In the genomic region with DNA sequence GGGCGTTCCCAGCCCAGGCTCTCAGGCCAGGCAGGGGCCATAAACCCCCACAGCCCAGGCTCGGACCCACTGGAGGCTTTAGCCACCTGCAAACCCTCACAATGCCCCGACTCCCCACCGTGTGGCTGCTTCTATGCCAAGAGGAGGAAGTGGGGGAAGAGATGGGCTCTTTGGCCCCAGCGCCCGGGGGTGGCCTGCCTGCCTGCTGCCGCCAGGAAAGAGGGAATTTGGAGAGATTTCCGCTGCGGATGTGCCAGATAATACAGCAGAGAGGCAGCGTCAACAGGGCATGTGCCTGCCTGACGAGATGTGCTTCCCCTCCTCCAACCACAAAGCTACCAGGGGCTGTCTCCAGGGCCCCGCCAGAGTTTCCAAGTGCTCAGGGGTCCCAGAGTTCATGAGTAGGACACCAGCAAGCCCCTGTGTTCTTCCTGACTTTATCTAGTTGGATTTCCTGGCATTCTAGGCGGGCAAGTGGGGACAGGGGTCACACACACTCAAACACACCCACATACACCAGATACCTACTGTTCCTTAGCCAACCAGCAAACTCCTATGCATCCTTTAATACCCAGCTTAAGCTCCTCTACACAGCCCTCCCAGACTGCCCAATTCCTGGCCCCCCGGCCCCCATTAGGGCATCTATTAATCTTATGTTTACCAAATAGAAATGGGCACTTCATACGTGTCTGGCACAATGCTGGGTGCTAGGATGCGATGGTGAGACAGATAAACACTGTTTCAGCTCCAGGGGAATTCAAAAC, we compare ENCODE assay signal across 11 cellular contexts. TPM values are rescaled to one million over a fixed set of nuclear protein-coding genes. Genes with fewer than 3 reads are reported as not detected.
DNase-seq lines count a peak whose midpoint lies in the region; ATAC-seq, FAIRE-seq and TF ChIP-seq lines count a peak whose summit lies in the region.
"Had no signal": no experiment of that assay in that cellular context is flagged by ENCODE, and none has a peak within 500 bp of the region (broad histone marks: within the 10 kb centered on the region; RNA-seq: fewer than 3 reads in every experiment).

No MANE protein-coding gene starts in this region.

- H4K20me1 ChIP-seq in BLaER1 treated with 17β-estradiol and CSF1 and Interleukin-3, amounts not matched to agents 10 nM and 100 nM, result peaks cover 0 to 50% (median 31%) of the 10 kb centered on the region in 11 experiments; a peak in 14 of 22 replicates

- H3K36me3 ChIP-seq in BLaER1 treated with 17β-estradiol and CSF1 and Interleukin-3, amounts not matched to agents 10 nM and 100 nM, result 0 out of 22 replicates have a peak, but pooled peaks cover 0 to 7% (median 0%) of the 10 kb centered on the region in 11 experiments
- H3K36me3 ChIP-seq in esophagus (ENCODE audit: control insufficient read depth in 2 of 2, insufficient read depth in 2 of 2, low read length in 1 of 2), result peaks cover under 1 to 59% of the 10 kb centered on the region in 2 donors
- H3K36me3 ChIP-seq in prostate gland, result no peaks in the 10 kb centered on the region

- TF ChIP-seq CTCF in prostate gland (IDR thresholded peaks at IDR 0.05), result peak in 2 of 4 experiments; percentile 9 to 12

- H3K9ac ChIP-seq in BLaER1 treated with 17β-estradiol and CSF1 and Interleukin-3, amounts not matched to agents 10 nM and 100 nM, result peak overlapping the region in 10 of 11 experiments; percentile 5 to 68 (median 28); a peak in 17 of 22 replicates

- peaks cover 56 to 81% (median 75%) of the 10 kb centered on the region in 10 experiments for H3K4me1 ChIP-seq in BLaER1 treated with 17β-estradiol and CSF1 and Interleukin-3, amounts not matched to agents 10 nM and 100 nM
- H3K4me1 ChIP-seq in esophagus (ENCODE audit: control insufficient read depth in 2 of 2, insufficient read depth in 2 of 2, low read length in 1 of 2), result peaks cover 20 to 55% of the 10 kb centered on the region in 2 donors
- H3K4me1 ChIP-seq in prostate gland (replicated peaks), result peaks cover 8% of the 10 kb centered on the region

- no peak for TF ChIP-seq POLR2A in prostate gland (IDR thresholded peaks at IDR 0.05)

- intact Hi-C loops in prostate gland (cut with DNase I), result no loop called here

- H3K27ac ChIP-seq in BLaER1 treated with 17β-estradiol and CSF1 and Interleukin-3, amounts not matched to agents 10 nM and 100 nM, result peak overlapping the region in 8 of 11 experiments; percentile 21 to 74 (median 54); a peak in 12 of 22 replicates
- H3K27ac ChIP-seq in esophagus (ENCODE audit: low read depth in 2 of 2, low read length in 1 of 2), result peak overlapping the region; percentile 71 to 94
- peak overlapping the region; percentile 57 to 65 for H3K27ac ChIP-seq in prostate gland

- no peak for FAIRE-seq in frontal cortex (lab: Jason Lieb, UNC)
- FAIRE-seq: islet of Langerhans had no signal

- H3K4me2 ChIP-seq in BLaER1 treated with 17β-estradiol and CSF1 and Interleukin-3, amounts not matched to agents 10 nM and 100 nM, result peak overlapping the region; percentile 79 to 95 (median 88)

- peaks cover 5 to 36% (median 16%) of the 10 kb centered on the region in 11 experiments; a peak in 18 of 22 replicates for H3K27me3 ChIP-seq in BLaER1 treated with 17β-estradiol and CSF1 and Interleukin-3, amounts not matched to agents 10 nM and 100 nM
- H3K27me3 ChIP-seq in esophagus (ENCODE audit: control insufficient read depth in 1 of 2, insufficient read depth in 2 of 2, low read length in 2 of 2), result no peaks in the 10 kb centered on the region
- H3K27me3 ChIP-seq in prostate gland (replicated peaks; ENCODE audit: insufficient read depth), result no peaks in the 10 kb centered on the region

- peak overlapping the region in 4 of 10 experiments; percentile 7 to 29 (median 15); a peak in 2 of 20 replicates for H3K4me3 ChIP-seq in BLaER1 treated with 17β-estradiol and CSF1 and Interleukin-3, amounts not matched to agents 10 nM and 100 nM
- H3K4me3 ChIP-seq in esophagus (ENCODE audit: low read depth in 1 of 2, low read length in 2 of 2), result peak overlapping the region; percentile 24 to 25
- H3K4me3 ChIP-seq in prostate gland, result no peak overlapping the region

- peak; percentile 77 for DNase-seq in RPMI7951 (ENCODE audit: low read depth)
- peak; percentile 57 for DNase-seq in prostate gland (ENCODE audit: low spot score)
- DNase-seq in COLO829 (ENCODE audit: low spot score), result no peak
- no peak for DNase-seq in frontal cortex (ENCODE audit: low spot score in 2 of 2)
- DNase-seq: CD4-positive, alpha-beta memory T cell; HCEC 1CT had no signal

- H3K9me3 ChIP-seq in BLaER1 treated with 17β-estradiol and CSF1 and Interleukin-3, amounts not matched to agents 10 nM and 100 nM (replicated peaks in 1 of 11), result no peaks in the 10 kb centered on the region
- H3K9me3 ChIP-seq in esophagus (ENCODE audit: control insufficient read depth in 2 of 2, insufficient read depth in 1 of 2, low read depth in 1 of 2, low read length in 1 of 2) (peaks cover 0 to 3% of the 10 kb centered on the region in 2 donors), prostate gland (no peaks in the 10 kb centered on the region)

- WGBS in esophagus, 2 donors, result 23 to 42% methylated on average over 16 of the region's 16 CpGs
- WGBS in prostate gland, result 23% methylated on average over 15 of the region's 16 CpGs

- ATAC-seq in HG03196 (IDR thresholded peaks at IDR 0.05; ENCODE audit: unreplicated experiment), result no peak
- ATAC-seq in HG03521 (IDR thresholded peaks at IDR 0.05; ENCODE audit: unreplicated experiment), result no peak

RNA-seq across cellular contexts. Expression of a gene that starts 14.1 kb away (rescaled TPM):
- 47.1 and 53.4 TPM in 2 replicates for total RNA-seq in RPMI7951 (2014; rRNA removed; shearing (Covaris generic))
- 100 to 1,000 TPM; 111 to 133 TPM for polyA plus RNA-seq in esophagus
- total RNA-seq in prostate gland (10 to 100 TPM; 14.8 to 17.7 TPM), frontal cortex (1.2 TPM)
- total RNA-seq: CD4-positive, alpha-beta memory T cell had no signal
- polyA plus RNA-seq: CD4-positive, alpha-beta memory T cell had no signal

Comparison
In these comparisons a context has a peak if more than half of its experiments do, and no peak if none do; other contexts are left out.
1. H3K4me3 ChIP-seq: peak in esophagus (2 of 2); none in prostate gland (0 of 2).
2. DNase-seq: peak in RPMI7951 (single experiment) and prostate gland (single experiment); none in COLO829 (single experiment) and frontal cortex (0 of 2).
3. Peak in every context shown above with its lines, with median percentiles within 50 percentile points of each other: H3K27ac ChIP-seq.